In genomic region chr3:132660056-132660744, GRCh38 we compare ENCODE assay signal across 1 cellular context.
A peak's percentile ranks its signal among the peaks of the same experiment; 100 is the strongest.
TF ChIP-seq lines count a peak whose summit lies in the region.

UBA5 (plus strand) TSS chr3:132660329; CDS start chr3:132660538, 209 bp downstream.

TF ChIP-seq in HepG2, 621 proteins besides CTCF, POLR2A, EP300 and RAD21 (continued from another document and continues in another):
- TF ChIP-seq ARID4A (CRISPR knock-in tag; IDR thresholded peaks at IDR 0.05; ENCODE audit: borderline replicate concordance) (peak; percentile 79; the same call in 1 of the 2 replicates), ZNF747 (CRISPR knock-in tag; IDR thresholded peaks at IDR 0.05; ENCODE audit: borderline replicate concordance) (no peak; the same call in 1 of the 2 replicates), ELF3 (CRISPR knock-in tag; IDR thresholded peaks at IDR 0.05) (peak; percentile 24; the same call in 1 of the 2 replicates), HOXA3 (CRISPR knock-in tag; IDR thresholded peaks at IDR 0.05) (peak; percentile 71; the same call in 1 of the 2 replicates), E2F1 (CRISPR knock-in tag; IDR thresholded peaks at IDR 0.05) (no peak), KMT2B (CRISPR knock-in tag; IDR thresholded peaks at IDR 0.05) (peak; percentile 93), JARID2 (CRISPR knock-in tag; IDR thresholded peaks at IDR 0.05; ENCODE audit: insufficient replicate concordance) (no peak), ZNF746 (CRISPR knock-in tag; IDR thresholded peaks at IDR 0.05) (no peak), CREM (IDR thresholded peaks at IDR 0.05) (0 out of 2 replicates have a peak, but pooled peaks have one; percentile 10), CREM (CRISPR knock-in tag; IDR thresholded peaks at IDR 0.05) (no peak), GABPB1 (CRISPR knock-in tag; IDR thresholded peaks at IDR 0.05) (peak; percentile 98), MATR3 (CRISPR knock-in tag; IDR thresholded peaks at IDR 0.05) (no peak), PRDM15 (CRISPR knock-in tag; IDR thresholded peaks at IDR 0.05) (peak; percentile 68; the same call in 1 of the 2 replicates), ZNF710 (CRISPR knock-in tag; IDR thresholded peaks at IDR 0.05; ENCODE audit: borderline replicate concordance) (no peak), USF2 (IDR thresholded peaks at IDR 0.05; ENCODE audit: low read depth, low read length) (no peak), USF2 (CRISPR knock-in tag; IDR thresholded peaks at IDR 0.05; ENCODE audit: borderline replicate concordance) (0 out of 2 replicates have a peak, but pooled peaks have one; percentile 2), TCF7 (IDR thresholded peaks at IDR 0.05; ENCODE audit: low read depth) (no peak), HDAC6 (IDR thresholded peaks at IDR 0.05; ENCODE audit: low read depth, low read length) (no peak), ZNF605 (CRISPR knock-in tag; IDR thresholded peaks at IDR 0.05) (peak; percentile 17; the same call in 1 of the 2 replicates), ZNF18 (CRISPR knock-in tag; IDR thresholded peaks at IDR 0.05; ENCODE audit: insufficient replicate concordance) (no peak), RBFOX2 (IDR thresholded peaks at IDR 0.05; ENCODE audit: low read depth, low read length) (peak; percentile 90), ZNF678 (CRISPR knock-in tag; IDR thresholded peaks at IDR 0.05) (0 out of 2 replicates have a peak, but pooled peaks have one; percentile 29), PHF8 (CRISPR knock-in tag; IDR thresholded peaks at IDR 0.05) (peak; percentile 96), TMF1 (CRISPR knock-in tag; IDR thresholded peaks at IDR 0.05; ENCODE audit: low read depth) (no peak), ATF7 (IDR thresholded peaks at IDR 0.05) (no peak), ATF7 (CRISPR knock-in tag; IDR thresholded peaks at IDR 0.05) (no peak), ZNF274 (CRISPR knock-in tag; IDR thresholded peaks at IDR 0.05) (0 out of 2 replicates have a peak, but pooled peaks have one; percentile 11), NRL (CRISPR knock-in tag; IDR thresholded peaks at IDR 0.05; ENCODE audit: borderline replicate concordance) (peak; percentile 84; the same call in 1 of the 2 replicates), ATAD3A (CRISPR knock-in tag; IDR thresholded peaks at IDR 0.05) (no peak), MLLT10 (CRISPR knock-in tag; IDR thresholded peaks at IDR 0.05) (no peak), HMG20B (CRISPR knock-in tag; conservative IDR thresholded peaks at IDR 0.05) (peak; percentile 26; the same call in 1 of the 2 replicates), ASH2L (IDR thresholded peaks at IDR 0.05; ENCODE audit: insufficient read length, low read depth, low read length) (peak; percentile 93), KLF13 (CRISPR knock-in tag; IDR thresholded peaks at IDR 0.05) (no peak; the same call in 1 of the 2 replicates), PITX1 (CRISPR knock-in tag; IDR thresholded peaks at IDR 0.05) (no peak), ARID2 (CRISPR knock-in tag; IDR thresholded peaks at IDR 0.05; ENCODE audit: borderline replicate concordance) (no peak; the same call in 1 of the 2 replicates), ZNF414 (CRISPR knock-in tag; IDR thresholded peaks at IDR 0.05) (no peak), IKZF5 (CRISPR knock-in tag; IDR thresholded peaks at IDR 0.05) (peak; percentile 61; the same call in 1 of the 2 replicates), ZBTB33 (CRISPR knock-in tag; IDR thresholded peaks at IDR 0.05) (no peak), KDM6A (CRISPR knock-in tag; IDR thresholded peaks at IDR 0.05; ENCODE audit: low read depth) (no peak), ZNF563 (CRISPR knock-in tag; IDR thresholded peaks at IDR 0.05) (peak; percentile 62; the same call in 1 of the 2 replicates)
